ENCODE assay signal across 12 cellular contexts in genomic region chr15:44215594-44215993, GRCh38. TPM values are rescaled to one million over a fixed set of nuclear protein-coding genes. Genes with fewer than 3 reads are reported as not detected.
DNase-seq lines count a peak whose midpoint lies in the region; ATAC-seq and TF ChIP-seq lines count a peak whose summit lies in the region.
"Had no signal": no experiment of that assay in that cellular context is flagged by ENCODE, and none has a peak within 500 bp of the region (broad histone marks: within the 10 kb centered on the region; RNA-seq: fewer than 3 reads in every experiment).

No MANE protein-coding gene starts in this region.

- in situ Hi-C loops in ACHN (cut with HindIII; ENCODE audit: low pct_ligation_motif_present, low pct_unique_long_range_greater_than_20kb, low sequenced_read_pairs), result no loop called here

- TF ChIP-seq CTCF in foreskin fibroblast (IDR thresholded peaks at IDR 0.05; ENCODE audit: low read depth, low read length), result no peak

- H3K4me1 Mint-ChIP-seq in activated naive CD4-positive, alpha-beta T cell treated with anti-CD3 and anti-CD28 coated beads for 36 hours (ENCODE audit: low read depth), result peaks cover 2% of the 10 kb centered on the region

- H3K4me3 ChIP-seq in foreskin fibroblast (ENCODE audit: low read depth in 1 of 2, low read length in 2 of 2), result no peak overlapping the region

- no peak overlapping the region for H3K4me3 Mint-ChIP-seq in activated naive CD4-positive, alpha-beta T cell treated with anti-CD3 and anti-CD28 coated beads for 36 hours
- H3K4me3 Mint-ChIP-seq: activated naive CD8-positive, alpha-beta T cell; IgD-negative memory B cell; type B pancreatic cell had no signal

- peak; percentile 39 for DNase-seq in ACHN
- peak; percentile 59 for DNase-seq in H4 (ENCODE audit: low spot score)
- peak; percentile 48 for DNase-seq in SW480 (ENCODE audit: low spot score)
- peak; percentile 79 to 86 for DNase-seq in foreskin fibroblast
- no peak for DNase-seq in Kasumi-1 (lab: John Stamatoyannopoulos, UW)
- no peak for DNase-seq in activated naive CD4-positive, alpha-beta T cell treated with anti-CD3 and anti-CD28 coated beads for 36 hours
- DNase-seq in left lobe of liver (ENCODE audit: low spot score), result no peak
- DNase-seq: activated CD4-positive, alpha-beta T cell treated with anti-CD3 and anti-CD28 coated beads, Interleukin-2, amount 50 U/mL, for 48 hours had no signal

- peaks cover 15% of the 10 kb centered on the region for H3K27me3 Mint-ChIP-seq in activated naive CD4-positive, alpha-beta T cell treated with anti-CD3 and anti-CD28 coated beads for 36 hours (ENCODE audit: low read depth)

- H3K36me3 Mint-ChIP-seq in activated naive CD4-positive, alpha-beta T cell treated with anti-CD3 and anti-CD28 coated beads for 36 hours (ENCODE audit: low read depth), result no peaks in the 10 kb centered on the region
- H3K36me3 Mint-ChIP-seq: activated naive CD8-positive, alpha-beta T cell; IgD-negative memory B cell; type B pancreatic cell had no signal

- ATAC-seq in GM18907 (IDR thresholded peaks at IDR 0.05; ENCODE audit: unreplicated experiment) (no peak), left lobe of liver (no peak)

- H3K9me3 Mint-ChIP-seq in activated naive CD4-positive, alpha-beta T cell treated with anti-CD3 and anti-CD28 coated beads for 36 hours, result no peaks in the 10 kb centered on the region
- H3K9me3 Mint-ChIP-seq: IgD-negative memory B cell, type B pancreatic cell had no signal

- CTCF ChIA-PET in activated naive CD4-positive, alpha-beta T cell treated with anti-CD3 and anti-CD28 coated beads for 36 hours (lab: Charles Lee), result interaction anchor here (0.6 kb wide), 1 partner anchor 211 kb away, joined by 7 read pairs; no protein-coding TSS in a partner anchor

- H3K27ac Mint-ChIP-seq in activated naive CD4-positive, alpha-beta T cell treated with anti-CD3 and anti-CD28 coated beads for 36 hours, result no peak overlapping the region
- H3K27ac Mint-ChIP-seq: activated naive CD8-positive, alpha-beta T cell; IgD-negative memory B cell; type B pancreatic cell had no signal

- intact Hi-C loops in activated naive CD4-positive, alpha-beta T cell treated with anti-CD3 and anti-CD28 coated beads for 36 hours (cut with micrococcal nuclease), result loop anchor here (10.0 kb wide), 1 partner anchor 151 kb away; no protein-coding TSS in a partner anchor

RNA-seq across cellular contexts. Expression of gene FRMD5, which starts 20.5 kb away (rescaled TPM):
- total RNA-seq in H4 (2014; rRNA removed; shearing (Covaris generic)), result 0.64 and 1.1 TPM in 2 replicates
- total RNA-seq in activated naive CD4-positive, alpha-beta T cell treated with anti-CD3 and anti-CD28 coated beads for 36 hours, result under 1 TPM; 0.37 to 0.50 TPM
- not detected for total RNA-seq in left lobe of liver

Comparison
In these comparisons a context has a peak if more than half of its experiments do, and no peak if none do; other contexts are left out.
1. DNase-seq: peak in ACHN (single experiment), H4 (single experiment), SW480 (single experiment) and foreskin fibroblast (2 of 2); none in Kasumi-1 (0 of 2), activated naive CD4-positive, alpha-beta T cell treated with anti-CD3 and anti-CD28 coated beads for 36 hours (single experiment) and left lobe of liver (single experiment).